Comparison of ENCODE assay signal across 8 cellular contexts in the genomic region with DNA sequence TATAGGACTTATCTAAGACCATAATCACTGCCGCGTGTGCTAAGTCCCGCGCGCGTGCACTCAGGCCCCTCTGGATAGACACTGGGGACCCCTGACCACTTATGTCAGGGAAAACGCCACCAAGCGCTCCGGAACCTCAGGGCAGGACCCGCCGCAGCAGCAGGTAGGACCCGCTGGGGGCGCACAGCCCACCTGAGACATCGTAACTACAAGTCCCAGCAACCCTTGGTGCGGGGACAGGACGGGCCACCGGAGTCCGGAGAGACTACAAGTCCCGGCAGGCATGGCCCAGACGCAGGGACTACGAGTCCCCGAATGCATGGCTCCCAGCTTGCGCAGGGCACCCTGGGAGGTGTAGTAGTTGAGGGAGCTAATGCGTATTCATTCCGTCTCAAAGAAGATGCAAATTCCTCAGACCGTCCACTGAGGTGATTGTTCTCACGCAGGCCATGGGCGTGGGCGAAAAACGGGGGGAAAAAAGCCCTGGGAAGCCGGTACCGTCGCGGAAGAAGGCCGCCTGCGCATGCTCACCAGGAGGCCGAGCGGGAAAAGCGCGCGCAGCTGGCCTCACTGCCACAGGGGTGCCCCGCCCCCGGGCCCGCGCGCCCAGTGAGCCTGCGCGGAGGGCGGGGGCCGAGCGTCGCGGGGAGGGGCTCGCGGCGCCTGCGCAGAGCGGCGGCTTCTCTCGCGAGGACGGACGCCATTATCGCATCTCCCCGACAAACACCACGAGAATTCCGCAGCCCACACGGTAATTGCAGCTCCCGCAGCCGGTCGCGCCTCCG. TPM values are rescaled to one million over a fixed set of nuclear protein-coding genes. Genes with fewer than 3 reads are reported as not detected.
DNase-seq lines count a peak whose midpoint lies in the region; ATAC-seq and TF ChIP-seq lines count a peak whose summit lies in the region.

A gene with protein sequence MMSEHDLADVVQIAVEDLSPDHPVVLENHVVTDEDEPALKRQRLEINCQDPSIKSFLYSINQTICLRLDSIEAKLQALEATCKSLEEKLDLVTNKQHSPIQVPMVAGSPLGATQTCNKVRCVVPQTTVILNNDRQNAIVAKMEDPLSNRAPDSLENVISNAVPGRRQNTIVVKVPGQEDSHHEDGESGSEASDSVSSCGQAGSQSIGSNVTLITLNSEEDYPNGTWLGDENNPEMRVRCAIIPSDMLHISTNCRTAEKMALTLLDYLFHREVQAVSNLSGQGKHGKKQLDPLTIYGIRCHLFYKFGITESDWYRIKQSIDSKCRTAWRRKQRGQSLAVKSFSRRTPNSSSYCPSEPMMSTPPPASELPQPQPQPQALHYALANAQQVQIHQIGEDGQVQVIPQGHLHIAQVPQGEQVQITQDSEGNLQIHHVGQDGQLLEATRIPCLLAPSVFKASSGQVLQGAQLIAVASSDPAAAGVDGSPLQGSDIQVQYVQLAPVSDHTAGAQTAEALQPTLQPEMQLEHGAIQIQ (plus strand): TSS at position 670 of the 785 bp plus-strand sequence. CDS start 23,682 bp downstream, outside the sequence.

- H3K27ac ChIP-seq in rectal smooth muscle tissue (ENCODE audit: low read depth, low read length) = peak within 1 kb of the TSS; percentile 98
- H3K27ac ChIP-seq in aorta (ENCODE audit: low read depth in 1 of 2, low read length in 2 of 2) = peak within 1 kb of the TSS; percentile 91 to 95

- no peaks in the 10 kb centered on the region for H3K36me3 ChIP-seq in rectal smooth muscle tissue (ENCODE audit: control insufficient read depth, insufficient read depth, low read length)
- no peaks in the 10 kb centered on the region for H3K36me3 ChIP-seq in aorta (ENCODE audit: control insufficient read depth in 1 of 2, insufficient read depth in 2 of 2, low read length in 1 of 2)

- H3K4me1 ChIP-seq in rectal smooth muscle tissue (ENCODE audit: control insufficient read depth, insufficient read depth, low read length) = peaks cover 3% of the 10 kb centered on the region
- no peaks in the 10 kb centered on the region for H3K4me1 ChIP-seq in aorta (ENCODE audit: control insufficient read depth in 1 of 2, insufficient read depth in 2 of 2, low read length in 2 of 2)

- DNase-seq in NCI-H2029 treated with DMSO at 0.1 percent for 48 hours (lab: John Stamatoyannopoulos, UW) (peak; percentile 37), T-helper 9 cell (peak; percentile 92), astrocyte of the cerebellum (ENCODE audit: low read depth) (peak; percentile 97), hepatic stellate cell (ENCODE audit: low spot score) (peak; percentile 100), aorta (peak; percentile 98 to 99)

- WGBS in aorta, 2 donors = 0 to 1% methylated on average over 62 to 73 of the region's 73 CpGs

- H3K4me3 ChIP-seq in astrocyte of the cerebellum (ENCODE audit: low read depth, low read length) (peak within 1 kb of the TSS; percentile 83), rectal smooth muscle tissue (ENCODE audit: low read length) (peak within 1 kb of the TSS; percentile 91), aorta (ENCODE audit: low read length in 2 of 2) (peak within 1 kb of the TSS; percentile 93 to 99)

- H3K27me3 ChIP-seq in rectal smooth muscle tissue (ENCODE audit: control insufficient read depth, insufficient read depth, low read length) (no peaks in the 10 kb centered on the region), aorta (ENCODE audit: control insufficient read depth in 1 of 2, insufficient read depth in 2 of 2, low read length in 1 of 2) (no peaks in the 10 kb centered on the region)

- no peaks in the 10 kb centered on the region for H3K9me3 ChIP-seq in aorta (ENCODE audit: control insufficient read depth, low read length)

- H3K9ac ChIP-seq in rectal smooth muscle tissue (ENCODE audit: low read length) = peak within 1 kb of the TSS; percentile 92

- in situ Hi-C loops in astrocyte of the cerebellum (cut with HindIII; ENCODE audit: low sequenced_read_pairs) = no loop called here

- peak; percentile 83 for ATAC-seq in GM18508 (IDR thresholded peaks at IDR 0.05; ENCODE audit: insufficient read depth, unreplicated experiment)
- ATAC-seq in HG03025 (IDR thresholded peaks at IDR 0.05; ENCODE audit: low FRiP score, unreplicated experiment) = peak; percentile 88
- ATAC-seq in aorta (ENCODE audit: low FRiP score) = peak; percentile 97

- intact Hi-C loops in aorta (cut with DNase I) = loop anchor here in 1 of 2 donors (5.0 kb wide), 1 partner anchor 111 kb away; no protein-coding TSS in a partner anchor

- TF ChIP-seq CTCF in astrocyte of the cerebellum (IDR thresholded peaks at IDR 0.05; ENCODE audit: low read depth, low read length, missing control alignments) = peak; percentile 48

RNA-seq across cellular contexts. Expression of the gene that starts here (rescaled TPM):
- 10 to 100 TPM; 25.5 to 35.6 TPM for total RNA-seq in aorta
- 10 to 100 TPM in 1 of 2 donors, 1 to 10 TPM in 1; 7.4 to 14.0 TPM for polyA plus RNA-seq in aorta

Comparison
In these comparisons a context has a peak if more than half of its experiments do, and no peak if none do; other contexts are left out.
1. Peak in every context shown above with its lines: DNase-seq, ATAC-seq, H3K4me3 ChIP-seq and H3K27ac ChIP-seq.
2. DNase-seq: peak in every context shown above with its lines; median percentile 100 in hepatic stellate cell; 98 in aorta; 97 in astrocyte of the cerebellum; 92 in T-helper 9 cell; 37 in NCI-H2029 treated with DMSO at 0.1 percent for 48 hours.